Comparison of ENCODE assay signal across 10 cellular contexts in the genomic region with DNA sequence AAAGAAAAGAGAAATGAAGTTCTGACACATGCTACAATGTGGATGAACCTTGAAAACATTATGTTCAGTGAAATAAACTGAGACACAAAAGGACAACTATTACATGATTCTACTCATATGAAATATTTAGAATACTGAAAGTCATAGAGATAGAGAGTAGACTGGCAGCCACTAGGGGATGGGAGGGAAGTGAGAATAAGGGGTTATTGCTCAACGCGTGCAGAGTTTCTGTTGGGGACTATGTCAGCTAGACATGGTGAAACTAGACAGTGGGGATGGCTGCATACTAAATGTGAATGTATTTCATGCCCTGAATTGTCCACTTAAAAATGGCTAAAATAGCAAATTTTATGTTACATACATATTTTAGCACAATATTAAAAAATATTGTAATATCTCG.
A peak's percentile ranks its signal among the peaks of the same experiment; 100 is the strongest.
DNase-seq lines count a peak whose midpoint lies in the region; ATAC-seq and TF ChIP-seq lines count a peak whose summit lies in the region.
"Had no signal": no experiment of that assay in that cellular context is flagged by ENCODE, and none has a peak within 500 bp of the region (broad histone marks: within the 10 kb centered on the region; RNA-seq: fewer than 3 reads in every experiment).

No MANE protein-coding gene starts in this region.

- no peak overlapping the region for H3K27ac ChIP-seq in HL-60 (replicated peaks)
- H3K27ac ChIP-seq in psoas muscle = peak overlapping the region; percentile 62

- ATAC-seq in GM18873 (IDR thresholded peaks at IDR 0.05; ENCODE audit: low FRiP score, unreplicated experiment) = peak; percentile 76
- ATAC-seq in HG02610 (IDR thresholded peaks at IDR 0.05; ENCODE audit: unreplicated experiment) = peak; percentile 94
- ATAC-seq in psoas muscle = peak; percentile 59 to 83 (median 73)

- TF ChIP-seq CTCF in HL-60 (IDR thresholded peaks at IDR 0.05; ENCODE audit: insufficient read depth, low read length) (peak; percentile 25), psoas muscle (IDR thresholded peaks at IDR 0.05) (peak; percentile 7)

- DNase-seq in HL-60 (ENCODE audit: low read depth in 1 of 2, low spot score in 1 of 2) = peak; percentile 64 to 78
- no peak for DNase-seq in psoas muscle
- DNase-seq in nucleus accumbens (lab: John Stamatoyannopoulos, UW) = no peak
- no peak for DNase-seq in KBM-7
- DNase-seq in NCI-H748 treated with DMSO at 0.1 percent for 48 hours (lab: John Stamatoyannopoulos, UW) = no peak
- DNase-seq in AG20443 (ENCODE audit: low spot score) = no peak
- DNase-seq: activated T-cell treated with anti-CD3 and anti-CD28 coated beads for 4 hours, DND-41 had no signal

- H3K36me3 ChIP-seq in psoas muscle (ENCODE audit: insufficient read depth in 1 of 2, low read depth in 1 of 2) = no peaks in the 10 kb centered on the region

- 85 to 87% (median 87%) methylated on average over 3 of the region's 3 CpGs for WGBS in psoas muscle, 3 donors

- peaks cover 40% of the 10 kb centered on the region for H3K4me1 ChIP-seq in psoas muscle

- H3K4me3 ChIP-seq in HL-60 (replicated peaks; ENCODE audit: insufficient read depth, low read length) (no peak overlapping the region), psoas muscle (no peak overlapping the region)

- H3K27me3 ChIP-seq in HL-60 (ENCODE audit: insufficient read depth, poor library complexity, severe bottlenecking) (no peaks in the 10 kb centered on the region), psoas muscle (ENCODE audit: insufficient read depth in 3 of 3, low read length in 2 of 3) (no peaks in the 10 kb centered on the region)

- peaks cover 2% of the 10 kb centered on the region for H3K9me3 ChIP-seq in psoas muscle

- intact Hi-C loops in psoas muscle (cut with DNase I) = loop anchor here in 1 of 2 donors (5.0 kb wide), 1 partner anchor 108 kb away; the partner anchor contains the start of gene ATL2

- in situ Hi-C loops in KBM-7 (cut with MboI; ENCODE audit: low pct_unique_long_range_greater_than_20kb, low sequenced_read_pairs) = no loop called here

Comparison
In these comparisons a context has a peak if more than half of its experiments do, and no peak if none do; other contexts are left out.
1. DNase-seq: peak in HL-60 (2 of 2); none in psoas muscle (0 of 2), nucleus accumbens (0 of 56), KBM-7 (single experiment), NCI-H748 treated with DMSO at 0.1 percent for 48 hours (single experiment) and AG20443 (single experiment).
2. Peak in every context shown above with its lines, with median percentiles within 50 percentile points of each other: ATAC-seq.